In genomic region chr16:85315871-85316270, GRCh38 we compare ENCODE assay signal across 12 cellular contexts.
DNase-seq lines count a peak whose midpoint lies in the region; ATAC-seq, FAIRE-seq and TF ChIP-seq lines count a peak whose summit lies in the region.
"Had no signal": no experiment of that assay in that cellular context is flagged by ENCODE, and none has a peak within 500 bp of the region (broad histone marks: within the 10 kb centered on the region; RNA-seq: fewer than 3 reads in every experiment).

No MANE protein-coding gene starts in this region.

- H3K56ac ChIP-seq in H1 (replicated peaks; ENCODE audit: insufficient read length, low read depth, low read length), result no peak overlapping the region

- no peak overlapping the region for H2BK5ac ChIP-seq in H1 (ENCODE audit: low read depth, low read length)
- H2BK5ac ChIP-seq in neuronal stem cell (ENCODE audit: low read length), result no peak overlapping the region

- H3K27me3 ChIP-seq in HCT116 (ENCODE audit: insufficient read depth, low read length), result no peaks in the 10 kb centered on the region
- no peaks in the 10 kb centered on the region for H3K27me3 ChIP-seq in H1 (replicated peaks in 1 of 4; ENCODE audit: control insufficient read depth in 3 of 4, extremely low read depth in 1 of 4, insufficient read depth in 3 of 4, low read length in 3 of 4)
- peaks cover 0 to 4% (median 0%) of the 10 kb centered on the region in 3 experiments for H3K27me3 ChIP-seq in neuronal stem cell (ENCODE audit: control insufficient read depth in 3 of 3, insufficient read depth in 3 of 3, low read depth in 1 of 3, low read length in 3 of 3)
- H3K27me3 ChIP-seq: Peyer's patch had no signal

- no peak overlapping the region for H3K18ac ChIP-seq in H1 (ENCODE audit: extremely low read depth, low read length)
- H3K18ac ChIP-seq in neuronal stem cell (ENCODE audit: low read length), result no peak overlapping the region

- H2BK12ac ChIP-seq in H1 (ENCODE audit: low read depth, low read length) (no peak overlapping the region; the same call in 1 of the 2 replicates), neuronal stem cell (ENCODE audit: low read length) (no peak overlapping the region)

- POLR2A ChIA-PET in A549 (lab: Yijun Ruan, JAX), result no interaction called here
- POLR2A ChIA-PET in HCT116 (lab: Charles Lee), result no interaction called here
- POLR2A ChIA-PET in H1 (lab: Charles Lee; ENCODE audit: partially characterized antibody), result interaction anchor here (1.0 kb wide), 1 partner anchor 12 kb away, joined by 3 read pairs; no protein-coding TSS in a partner anchor

- no peak overlapping the region for H2BK20ac ChIP-seq in H1 (ENCODE audit: low read length)

- H4K5ac ChIP-seq in H1 (ENCODE audit: insufficient read length, low read depth, low read length), result no peak overlapping the region

- H3K79me2 ChIP-seq in HCT116 (ENCODE audit: insufficient read depth, low read length) (no peaks in the 10 kb centered on the region), H1 (ENCODE audit: control insufficient read depth in 1 of 2, insufficient read depth in 2 of 2, low read length in 2 of 2) (no peaks in the 10 kb centered on the region)

- H3K79me1 ChIP-seq in H1 (ENCODE audit: low read depth, low read length) (peaks cover 3% of the 10 kb centered on the region), neuronal stem cell (ENCODE audit: low read depth, low read length) (no peaks in the 10 kb centered on the region)

- DNase-seq in A549 (ENCODE audit: low read depth in 1 of 2, low spot score in 1 of 2) (no peak), HCT116 (ENCODE audit: low read depth, low spot score) (no peak), H1 (ENCODE audit: low read depth in 1 of 2, low spot score in 2 of 2) (no peak), neuronal stem cell (ENCODE audit: low spot score) (no peak), G401 (ENCODE audit: low spot score) (no peak)
- DNase-seq in activated effector memory CD4-positive, alpha-beta T cell treated with anti-CD3 and anti-CD28 coated beads, Interleukin-2, amount 50 U/mL, for 16 hours, result no peak
- DNase-seq: DMS79, GOT3, NCI-H2107 had no signal

- H2AFZ ChIP-seq in HCT116 (ENCODE audit: low read depth, low read length, poor library complexity, severe bottlenecking), result no peak overlapping the region
- no peak overlapping the region for H2AFZ ChIP-seq in H1 (ENCODE audit: low read length)
- H2AFZ ChIP-seq in neuronal stem cell (ENCODE audit: low read length), result no peak overlapping the region

- no peaks in the 10 kb centered on the region for H3K9me2 ChIP-seq in HCT116 (ENCODE audit: insufficient read depth)

- no peak overlapping the region for H2BK120ac ChIP-seq in H1 (replicated peaks; ENCODE audit: low read depth, low read length)
- H2BK120ac ChIP-seq in neuronal stem cell (ENCODE audit: low read depth, low read length), result no peak overlapping the region

- H4K20me1 ChIP-seq in HCT116 (ENCODE audit: insufficient read depth) (no peaks in the 10 kb centered on the region; the same call in 1 of the 2 replicates), H1 (replicated peaks in 1 of 2; ENCODE audit: control insufficient read depth in 1 of 2, insufficient read depth in 2 of 2, low read length in 2 of 2) (peaks cover 0 to 3% of the 10 kb centered on the region in 2 experiments)

- RAD21 ChIA-PET in HCT116 (lab: Charles Lee; ENCODE audit: low non-redundant PET in 1 of 2, low total read pairs in 2 of 2, uncharacterized antibody in 2 of 2, unreplicated experiment in 2 of 2), result no interaction called here

- 75% methylated on average over 14 of the region's 14 CpGs for WGBS in A549 (ENCODE audit: missing lambda C conversion rate)
- WGBS in H1 (ENCODE audit: extremely low coverage in 1 of 2, insufficient coverage in 1 of 2, insufficient read length in 1 of 2, insufficient replicate concordance in 2 of 2, low coverage in 1 of 2, low lambda C conversion rate in 2 of 2, missing lambda C conversion rate in 1 of 2), 2 experiments, result 87% methylated on average over 14 of the region's 14 CpGs; no CpG with 5 or more reads in 1 of the 2 experiments
- WGBS in neuronal stem cell (ENCODE audit: extremely low coverage in 2 of 2, insufficient read length in 2 of 2, insufficient replicate concordance in 1 of 2), 2 donors, result no CpG with 5 or more reads among the region's 14 CpGs

- H3K14ac ChIP-seq in H1 (ENCODE audit: insufficient read length), result no peak overlapping the region
- no peak overlapping the region for H3K14ac ChIP-seq in neuronal stem cell (ENCODE audit: low read length)

- intact Hi-C loops in HCT116 (cut with micrococcal nuclease), result no loop called here

- CTCF ChIA-PET in A549 (lab: Yijun Ruan, JAX), result interaction anchor here (0.6 to 1.0 kb wide), 4 partner anchors 8 to 29 kb away, joined by 3 to 5 read pairs (median 4); no protein-coding TSS in a partner anchor
- CTCF ChIA-PET in HCT116 (lab: Charles Lee), result interaction anchor here (0.6 to 1.0 kb wide), 2 partner anchors 9 to 31 kb away, joined by 3 to 5 read pairs; no protein-coding TSS in a partner anchor
- CTCF ChIA-PET in H1 (lab: Charles Lee; ENCODE audit: partially characterized antibody), result interaction anchor here (0.7 kb wide), 2 partner anchors 8 to 12 kb away, joined by 3 to 5 read pairs; no protein-coding TSS in a partner anchor

- TF ChIP-seq POLR2A in A549 (IDR thresholded peaks at IDR 0.05; ENCODE audit: low read length) (no peak), HCT116 (IDR thresholded peaks at IDR 0.05; ENCODE audit: borderline replicate concordance, extremely low read depth, insufficient read depth, insufficient read length) (no peak), H1 (IDR thresholded peaks at IDR 0.05; ENCODE audit: control extremely low read depth in 1 of 2, low read depth in 2 of 2, low read length in 2 of 2) (no peak)

- H3K4ac ChIP-seq in H1 (replicated peaks; ENCODE audit: insufficient read length, low read depth, low read length) (no peak overlapping the region), neuronal stem cell (ENCODE audit: low read length) (no peak overlapping the region)

- H3K23me2 ChIP-seq in H1 (ENCODE audit: low read depth, low read length), result no peaks in the 10 kb centered on the region

- H3K9ac ChIP-seq in HCT116 (ENCODE audit: low read length) (no peak overlapping the region), H1 (replicated peaks in 1 of 4; ENCODE audit: extremely low read depth in 1 of 4, low read depth in 3 of 4, low read length in 3 of 4) (no peak overlapping the region), neuronal stem cell (ENCODE audit: low read depth, low read length, poor library complexity) (no peak overlapping the region)

- H2BK15ac ChIP-seq in H1 (ENCODE audit: low read length) (no peak overlapping the region; the same call in 1 of the 2 replicates), neuronal stem cell (ENCODE audit: low read length) (no peak overlapping the region)

- H3K27ac ChIP-seq in A549 (no peak overlapping the region), HCT116 (ENCODE audit: low read depth, low read length) (no peak overlapping the region), H1 (ENCODE audit: low read depth, low read length) (no peak overlapping the region), neuronal stem cell (replicated peaks; ENCODE audit: low read length) (no peak overlapping the region)
- H3K27ac ChIP-seq: HL-60, Peyer's patch had no signal

- in situ Hi-C loops in G401 (cut with HindIII; ENCODE audit: low sequenced_read_pairs), result no loop called here

- H4K8ac ChIP-seq in H1 (ENCODE audit: extremely low read depth, insufficient read depth, low read length), result no peak overlapping the region
- H4K8ac ChIP-seq in neuronal stem cell (ENCODE audit: low read depth, low read length), result no peak overlapping the region

- FAIRE-seq in A549 (lab: Jason Lieb, UNC), result no peak
- FAIRE-seq in H1 (lab: Jason Lieb, UNC), result no peak

- H4K91ac ChIP-seq in H1 (replicated peaks; ENCODE audit: insufficient read length, low read length) (peak overlapping the region; percentile 32), neuronal stem cell (ENCODE audit: low read depth, low read length, poor library complexity) (no peak overlapping the region)

- H3K4me3 ChIP-seq in A549 (no peak overlapping the region), HCT116 (replicated peaks in 1 of 2; ENCODE audit: low read depth in 1 of 2, low read length in 2 of 2) (no peak overlapping the region), H1 (ENCODE audit: extremely low read depth in 1 of 4, insufficient read depth in 2 of 4, low read depth in 3 of 4, low read length in 4 of 4) (no peak overlapping the region), neuronal stem cell (ENCODE audit: low read length in 2 of 2) (no peak overlapping the region)
- H3K4me3 ChIP-seq: Peyer's patch had no signal

- no peaks in the 10 kb centered on the region for H3K36me3 ChIP-seq in HCT116 (ENCODE audit: control insufficient read depth in 1 of 2, insufficient read depth in 2 of 2, low read length in 2 of 2)
- no peaks in the 10 kb centered on the region for H3K36me3 ChIP-seq in H1 (ENCODE audit: control insufficient read depth in 2 of 4, insufficient read depth in 4 of 4, low read length in 3 of 4)
- H3K36me3 ChIP-seq in neuronal stem cell (replicated peaks in 1 of 2; ENCODE audit: control insufficient read depth in 2 of 2, insufficient read depth in 2 of 2, low read length in 2 of 2), result no peaks in the 10 kb centered on the region
- H3K36me3 ChIP-seq: Peyer's patch had no signal

- TF ChIP-seq CTCF in A549 (IDR thresholded peaks at IDR 0.05), result no peak
- TF ChIP-seq CTCF in HCT116 (IDR thresholded peaks at IDR 0.05 in 2 of 3, conservative IDR thresholded peaks at IDR 0.05 in 1 of 3; ENCODE audit: borderline replicate concordance in 1 of 3, insufficient read depth in 1 of 3, low read depth in 2 of 3, low read length in 2 of 3), result no peak
- no peak for TF ChIP-seq CTCF in H1 (IDR thresholded peaks at IDR 0.05; ENCODE audit: control extremely low read depth in 1 of 3, insufficient read depth in 1 of 3, low read depth in 1 of 3, low read length in 3 of 3)

- ATAC-seq in A549, result no peak
- no peak for ATAC-seq in HCT116
- ATAC-seq in HG02870 (IDR thresholded peaks at IDR 0.05; ENCODE audit: unreplicated experiment), result no peak

- BruUV-seq in HCT116 (replicated peaks; lab: Mats Ljungman, UMichigan), result no TSS peak

- no peak overlapping the region for H3K23ac ChIP-seq in H1 (ENCODE audit: insufficient read length)
- peak overlapping the region; percentile 26 for H3K23ac ChIP-seq in neuronal stem cell (ENCODE audit: low read depth, low read length, poor library complexity)

- TF ChIP-seq EP300 in A549 (IDR thresholded peaks at IDR 0.05) (no peak), H1 (IDR thresholded peaks at IDR 0.05; ENCODE audit: borderline replicate concordance in 1 of 2, low read depth in 2 of 2, low read length in 2 of 2) (no peak)

- H3K9me3 ChIP-seq in A549, result no peaks in the 10 kb centered on the region
- H3K9me3 ChIP-seq in HCT116 (ENCODE audit: control insufficient read depth in 1 of 2, insufficient read depth in 1 of 2, low read depth in 1 of 2, low read length in 2 of 2), result no peaks in the 10 kb centered on the region
- H3K9me3 ChIP-seq in H1 (ENCODE audit: insufficient read depth in 2 of 2, low read depth in 1 of 2, low read length in 1 of 2), result no peaks in the 10 kb centered on the region
- H3K9me3 ChIP-seq in neuronal stem cell (replicated peaks in 1 of 2; ENCODE audit: control insufficient read depth in 2 of 2, insufficient read depth in 1 of 2, low read depth in 1 of 2, low read length in 2 of 2), result peaks cover 0 to 2% of the 10 kb centered on the region in 2 donors
- H3K9me3 ChIP-seq: Peyer's patch had no signal

- H3K4me2 ChIP-seq in A549, result peak overlapping the region; percentile 32; the same call in 1 of the 3 replicates
- peak overlapping the region; percentile 38; the same call in 1 of the 2 replicates for H3K4me2 ChIP-seq in HCT116 (ENCODE audit: low read length)
- no peak overlapping the region for H3K4me2 ChIP-seq in H1 (ENCODE audit: insufficient read depth in 1 of 2, low read depth in 2 of 2, low read length in 2 of 2)
- no peak overlapping the region for H3K4me2 ChIP-seq in neuronal stem cell (ENCODE audit: insufficient read depth, low read length, poor library complexity, severe bottlenecking)

- no peak for TF ChIP-seq RAD21 in A549 (conservative IDR thresholded peaks at IDR 0.05 in 1 of 2, IDR thresholded peaks at IDR 0.05 in 1 of 2)
- TF ChIP-seq RAD21 in HCT116 (IDR thresholded peaks at IDR 0.05; ENCODE audit: low read depth), result no peak
- no peak for TF ChIP-seq RAD21 in H1 (IDR thresholded peaks at IDR 0.05 in 1 of 2, conservative IDR thresholded peaks at IDR 0.05 in 1 of 2; ENCODE audit: low read depth in 2 of 2, low read length in 2 of 2)

- H2AK5ac ChIP-seq in H1 (ENCODE audit: low read depth, low read length), result no peak overlapping the region
- H2AK5ac ChIP-seq in neuronal stem cell (ENCODE audit: low read depth, low read length), result no peak overlapping the region

- H3K4me1 ChIP-seq in A549 (no peaks in the 10 kb centered on the region), HCT116 (ENCODE audit: control insufficient read depth in 1 of 2, insufficient read depth in 2 of 2, low read length in 2 of 2) (peaks cover 15 to 27% of the 10 kb centered on the region in 2 experiments; a peak in 3 of 4 replicates), H1 (replicated peaks in 1 of 4; ENCODE audit: control insufficient read depth in 3 of 4, insufficient read depth in 4 of 4, low read length in 3 of 4) (peaks cover 4 to 40% (median 29%) of the 10 kb centered on the region in 4 experiments), neuronal stem cell (ENCODE audit: control insufficient read depth in 2 of 2, insufficient read depth in 1 of 2, low read depth in 1 of 2, low read length in 2 of 2) (peaks cover 37 to 59% of the 10 kb centered on the region in 2 donors)

Comparison
In these comparisons a context has a peak if more than half of its experiments do, and no peak if none do; other contexts are left out.
1. H3K4me2 ChIP-seq: peak in A549 (single experiment) and HCT116 (single experiment); none in H1 (0 of 2) and neuronal stem cell (single experiment).